Comparison of ENCODE assay signal across 1 cellular context in the genomic region with DNA sequence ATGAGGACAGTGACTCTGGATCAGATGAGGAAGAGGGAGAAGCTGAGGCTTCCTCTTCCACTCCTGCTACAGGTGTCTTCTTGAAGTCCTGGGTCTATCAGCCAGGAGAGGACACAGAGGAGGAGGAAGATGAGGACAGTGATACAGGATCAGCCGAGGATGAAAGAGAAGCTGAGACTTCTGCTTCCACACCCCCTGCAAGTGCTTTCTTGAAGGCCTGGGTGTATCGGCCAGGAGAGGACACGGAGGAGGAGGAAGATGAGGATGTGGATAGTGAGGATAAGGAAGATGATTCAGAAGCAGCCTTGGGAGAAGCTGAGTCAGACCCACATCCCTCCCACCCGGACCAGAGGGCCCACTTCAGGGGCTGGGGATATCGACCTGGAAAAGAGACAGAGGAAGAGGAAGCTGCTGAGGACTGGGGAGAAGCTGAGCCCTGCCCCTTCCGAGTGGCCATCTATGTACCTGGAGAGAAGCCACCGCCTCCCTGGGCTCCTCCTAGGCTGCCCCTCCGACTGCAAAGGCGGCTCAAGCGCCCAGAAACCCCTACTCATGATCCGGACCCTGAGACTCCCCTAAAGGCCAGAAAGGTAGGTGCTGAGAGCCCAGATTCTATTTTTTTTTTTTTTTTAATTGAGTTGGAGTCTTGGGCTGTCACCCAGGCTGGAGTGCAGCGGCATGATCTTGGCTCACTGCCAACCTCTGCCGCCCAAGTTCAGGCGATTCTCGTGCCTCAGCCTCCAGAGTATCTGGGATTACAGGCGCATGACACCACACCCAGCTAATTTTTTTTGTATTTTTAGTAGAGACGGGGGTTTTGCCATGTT.
TF ChIP-seq lines count a peak whose summit lies in the region.

No MANE protein-coding gene starts in this region.

TF ChIP-seq in HEK293, 187 proteins besides CTCF, POLR2A, EP300 and RAD21 (continued from another document):
- TF ChIP-seq, protein P1, sequence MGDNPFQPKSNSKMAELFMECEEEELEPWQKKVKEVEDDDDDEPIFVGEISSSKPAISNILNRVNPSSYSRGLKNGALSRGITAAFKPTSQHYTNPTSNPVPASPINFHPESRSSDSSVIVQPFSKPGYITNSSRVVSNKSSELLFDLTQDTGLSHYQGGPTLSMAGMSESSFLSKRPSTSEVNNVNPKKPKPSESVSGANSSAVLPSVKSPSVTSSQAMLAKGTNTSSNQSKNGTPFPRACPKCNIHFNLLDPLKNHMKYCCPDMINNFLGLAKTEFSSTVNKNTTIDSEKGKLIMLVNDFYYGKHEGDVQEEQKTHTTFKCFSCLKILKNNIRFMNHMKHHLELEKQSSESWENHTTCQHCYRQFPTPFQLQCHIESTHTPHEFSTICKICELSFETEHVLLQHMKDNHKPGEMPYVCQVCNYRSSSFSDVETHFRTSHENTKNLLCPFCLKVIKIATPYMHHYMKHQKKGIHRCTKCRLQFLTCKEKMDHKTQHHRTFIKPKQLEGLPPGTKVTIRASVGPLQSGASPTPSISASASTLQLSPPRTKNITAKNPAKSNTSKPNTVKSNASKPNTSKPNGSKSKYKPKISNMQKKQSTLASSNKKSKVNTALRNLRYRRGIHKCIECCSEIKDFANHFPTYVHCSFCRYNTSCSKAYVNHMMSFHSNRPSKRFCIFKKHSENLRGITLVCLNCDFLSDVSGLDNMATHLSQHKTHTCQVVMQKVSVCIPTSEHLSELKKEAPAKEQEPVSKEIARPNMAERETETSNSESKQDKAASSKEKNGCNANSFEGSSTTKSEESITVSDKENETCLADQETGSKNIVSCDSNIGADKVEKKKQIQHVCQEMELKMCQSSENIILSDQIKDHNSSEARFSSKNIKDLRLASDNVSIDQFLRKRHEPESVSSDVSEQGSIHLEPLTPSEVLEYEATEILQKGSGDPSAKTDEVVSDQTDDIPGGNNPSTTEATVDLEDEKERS (tag by site-specific recombination; IDR thresholded peaks at IDR 0.05) = no peak
- no peak for TF ChIP-seq ZNF548 (tag by site-specific recombination; IDR thresholded peaks at IDR 0.05)
- no peak for TF ChIP-seq ZNF530 (tag by site-specific recombination; IDR thresholded peaks at IDR 0.05; ENCODE audit: low read depth)
- TF ChIP-seq ZNF214 (tag by site-specific recombination; IDR thresholded peaks at IDR 0.05; ENCODE audit: borderline replicate concordance) = no peak
- no peak; the same call in 1 of the 2 replicates for TF ChIP-seq GLIS2 (tag by site-specific recombination; IDR thresholded peaks at IDR 0.05)
- TF ChIP-seq ZNF354C (tag by site-specific recombination; IDR thresholded peaks at IDR 0.05; ENCODE audit: borderline replicate concordance, low read depth) = no peak
- TF ChIP-seq, protein P2, sequence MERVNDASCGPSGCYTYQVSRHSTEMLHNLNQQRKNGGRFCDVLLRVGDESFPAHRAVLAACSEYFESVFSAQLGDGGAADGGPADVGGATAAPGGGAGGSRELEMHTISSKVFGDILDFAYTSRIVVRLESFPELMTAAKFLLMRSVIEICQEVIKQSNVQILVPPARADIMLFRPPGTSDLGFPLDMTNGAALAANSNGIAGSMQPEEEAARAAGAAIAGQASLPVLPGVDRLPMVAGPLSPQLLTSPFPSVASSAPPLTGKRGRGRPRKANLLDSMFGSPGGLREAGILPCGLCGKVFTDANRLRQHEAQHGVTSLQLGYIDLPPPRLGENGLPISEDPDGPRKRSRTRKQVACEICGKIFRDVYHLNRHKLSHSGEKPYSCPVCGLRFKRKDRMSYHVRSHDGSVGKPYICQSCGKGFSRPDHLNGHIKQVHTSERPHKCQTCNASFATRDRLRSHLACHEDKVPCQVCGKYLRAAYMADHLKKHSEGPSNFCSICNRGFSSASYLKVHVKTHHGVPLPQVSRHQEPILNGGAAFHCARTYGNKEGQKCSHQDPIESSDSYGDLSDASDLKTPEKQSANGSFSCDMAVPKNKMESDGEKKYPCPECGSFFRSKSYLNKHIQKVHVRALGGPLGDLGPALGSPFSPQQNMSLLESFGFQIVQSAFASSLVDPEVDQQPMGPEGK (tag by site-specific recombination; IDR thresholded peaks at IDR 0.05) = no peak
- 0 out of 2 replicates have a peak, but pooled peaks have one; percentile 50 for TF ChIP-seq ZNF785 (tag by site-specific recombination; IDR thresholded peaks at IDR 0.05)
- TF ChIP-seq, protein P3, sequence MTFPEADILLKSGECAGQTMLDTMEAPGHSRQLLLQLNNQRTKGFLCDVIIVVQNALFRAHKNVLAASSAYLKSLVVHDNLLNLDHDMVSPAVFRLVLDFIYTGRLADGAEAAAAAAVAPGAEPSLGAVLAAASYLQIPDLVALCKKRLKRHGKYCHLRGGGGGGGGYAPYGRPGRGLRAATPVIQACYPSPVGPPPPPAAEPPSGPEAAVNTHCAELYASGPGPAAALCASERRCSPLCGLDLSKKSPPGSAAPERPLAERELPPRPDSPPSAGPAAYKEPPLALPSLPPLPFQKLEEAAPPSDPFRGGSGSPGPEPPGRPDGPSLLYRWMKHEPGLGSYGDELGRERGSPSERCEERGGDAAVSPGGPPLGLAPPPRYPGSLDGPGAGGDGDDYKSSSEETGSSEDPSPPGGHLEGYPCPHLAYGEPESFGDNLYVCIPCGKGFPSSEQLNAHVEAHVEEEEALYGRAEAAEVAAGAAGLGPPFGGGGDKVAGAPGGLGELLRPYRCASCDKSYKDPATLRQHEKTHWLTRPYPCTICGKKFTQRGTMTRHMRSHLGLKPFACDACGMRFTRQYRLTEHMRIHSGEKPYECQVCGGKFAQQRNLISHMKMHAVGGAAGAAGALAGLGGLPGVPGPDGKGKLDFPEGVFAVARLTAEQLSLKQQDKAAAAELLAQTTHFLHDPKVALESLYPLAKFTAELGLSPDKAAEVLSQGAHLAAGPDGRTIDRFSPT (tag by site-specific recombination; IDR thresholded peaks at IDR 0.05) = peak; percentile 69; the same call in 1 of the 2 replicates
- TF ChIP-seq ZNF670 (tag by site-specific recombination; IDR thresholded peaks at IDR 0.05; ENCODE audit: low read depth) = no peak
- no peak for TF ChIP-seq ZNF621 (tag by site-specific recombination; IDR thresholded peaks at IDR 0.05)
- no peak for TF ChIP-seq ZNF791 (tag by site-specific recombination; IDR thresholded peaks at IDR 0.05)
- TF ChIP-seq SCRT1 (tag by site-specific recombination; IDR thresholded peaks at IDR 0.05; ENCODE audit: borderline replicate concordance) = peak; percentile 67; the same call in 1 of the 2 replicates
- TF ChIP-seq, protein P4, sequence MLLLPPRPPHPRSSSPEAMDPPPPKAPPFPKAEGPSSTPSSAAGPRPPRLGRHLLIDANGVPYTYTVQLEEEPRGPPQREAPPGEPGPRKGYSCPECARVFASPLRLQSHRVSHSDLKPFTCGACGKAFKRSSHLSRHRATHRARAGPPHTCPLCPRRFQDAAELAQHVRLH (tag by site-specific recombination; IDR thresholded peaks at IDR 0.05) = no peak
- TF ChIP-seq TCF7L2 (IDR thresholded peaks at IDR 0.05; ENCODE audit: borderline replicate concordance, low read depth, low read length) = no peak
- peak; percentile 97 for TF ChIP-seq ZBTB8A (tag by site-specific recombination; IDR thresholded peaks at IDR 0.05)
- no peak for TF ChIP-seq PRDM1 (tag by site-specific recombination; IDR thresholded peaks at IDR 0.05)
- TF ChIP-seq, protein P5, sequence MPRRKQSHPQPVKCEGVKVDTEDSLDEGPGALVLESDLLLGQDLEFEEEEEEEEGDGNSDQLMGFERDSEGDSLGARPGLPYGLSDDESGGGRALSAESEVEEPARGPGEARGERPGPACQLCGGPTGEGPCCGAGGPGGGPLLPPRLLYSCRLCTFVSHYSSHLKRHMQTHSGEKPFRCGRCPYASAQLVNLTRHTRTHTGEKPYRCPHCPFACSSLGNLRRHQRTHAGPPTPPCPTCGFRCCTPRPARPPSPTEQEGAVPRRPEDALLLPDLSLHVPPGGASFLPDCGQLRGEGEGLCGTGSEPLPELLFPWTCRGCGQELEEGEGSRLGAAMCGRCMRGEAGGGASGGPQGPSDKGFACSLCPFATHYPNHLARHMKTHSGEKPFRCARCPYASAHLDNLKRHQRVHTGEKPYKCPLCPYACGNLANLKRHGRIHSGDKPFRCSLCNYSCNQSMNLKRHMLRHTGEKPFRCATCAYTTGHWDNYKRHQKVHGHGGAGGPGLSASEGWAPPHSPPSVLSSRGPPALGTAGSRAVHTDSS (tag by site-specific recombination; IDR thresholded peaks at IDR 0.05) = peak; percentile 98
- TF ChIP-seq, protein P6, sequence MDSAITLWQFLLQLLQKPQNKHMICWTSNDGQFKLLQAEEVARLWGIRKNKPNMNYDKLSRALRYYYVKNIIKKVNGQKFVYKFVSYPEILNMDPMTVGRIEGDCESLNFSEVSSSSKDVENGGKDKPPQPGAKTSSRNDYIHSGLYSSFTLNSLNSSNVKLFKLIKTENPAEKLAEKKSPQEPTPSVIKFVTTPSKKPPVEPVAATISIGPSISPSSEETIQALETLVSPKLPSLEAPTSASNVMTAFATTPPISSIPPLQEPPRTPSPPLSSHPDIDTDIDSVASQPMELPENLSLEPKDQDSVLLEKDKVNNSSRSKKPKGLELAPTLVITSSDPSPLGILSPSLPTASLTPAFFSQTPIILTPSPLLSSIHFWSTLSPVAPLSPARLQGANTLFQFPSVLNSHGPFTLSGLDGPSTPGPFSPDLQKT (IDR thresholded peaks at IDR 0.05; ENCODE audit: borderline replicate concordance, low read depth, low read length) = no peak
- no peak for TF ChIP-seq ZNF391 (tag by site-specific recombination; IDR thresholded peaks at IDR 0.05; ENCODE audit: borderline replicate concordance, low read depth)
- TF ChIP-seq ZNF23 (tag by site-specific recombination; IDR thresholded peaks at IDR 0.05; ENCODE audit: borderline replicate concordance) = no peak
- TF ChIP-seq ZNF311 (tag by site-specific recombination; IDR thresholded peaks at IDR 0.05; ENCODE audit: borderline replicate concordance) = no peak
- no peak for TF ChIP-seq ZFP3 (tag by site-specific recombination; IDR thresholded peaks at IDR 0.05; ENCODE audit: low read depth)
- TF ChIP-seq ZNF221 (tag by site-specific recombination; IDR thresholded peaks at IDR 0.05; ENCODE audit: borderline replicate concordance) = no peak
- TF ChIP-seq ZNF677 (tag by site-specific recombination; IDR thresholded peaks at IDR 0.05) = no peak
- TF ChIP-seq ZNF174 (tag by site-specific recombination; IDR thresholded peaks at IDR 0.05) = no peak
- TF ChIP-seq, protein P7, sequence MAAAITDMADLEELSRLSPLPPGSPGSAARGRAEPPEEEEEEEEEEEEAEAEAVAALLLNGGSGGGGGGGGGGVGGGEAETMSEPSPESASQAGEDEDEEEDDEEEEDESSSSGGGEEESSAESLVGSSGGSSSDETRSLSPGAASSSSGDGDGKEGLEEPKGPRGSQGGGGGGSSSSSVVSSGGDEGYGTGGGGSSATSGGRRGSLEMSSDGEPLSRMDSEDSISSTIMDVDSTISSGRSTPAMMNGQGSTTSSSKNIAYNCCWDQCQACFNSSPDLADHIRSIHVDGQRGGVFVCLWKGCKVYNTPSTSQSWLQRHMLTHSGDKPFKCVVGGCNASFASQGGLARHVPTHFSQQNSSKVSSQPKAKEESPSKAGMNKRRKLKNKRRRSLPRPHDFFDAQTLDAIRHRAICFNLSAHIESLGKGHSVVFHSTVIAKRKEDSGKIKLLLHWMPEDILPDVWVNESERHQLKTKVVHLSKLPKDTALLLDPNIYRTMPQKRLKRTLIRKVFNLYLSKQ (tag by site-specific recombination; IDR thresholded peaks at IDR 0.05; ENCODE audit: borderline replicate concordance) = no peak
- TF ChIP-seq, protein P8, sequence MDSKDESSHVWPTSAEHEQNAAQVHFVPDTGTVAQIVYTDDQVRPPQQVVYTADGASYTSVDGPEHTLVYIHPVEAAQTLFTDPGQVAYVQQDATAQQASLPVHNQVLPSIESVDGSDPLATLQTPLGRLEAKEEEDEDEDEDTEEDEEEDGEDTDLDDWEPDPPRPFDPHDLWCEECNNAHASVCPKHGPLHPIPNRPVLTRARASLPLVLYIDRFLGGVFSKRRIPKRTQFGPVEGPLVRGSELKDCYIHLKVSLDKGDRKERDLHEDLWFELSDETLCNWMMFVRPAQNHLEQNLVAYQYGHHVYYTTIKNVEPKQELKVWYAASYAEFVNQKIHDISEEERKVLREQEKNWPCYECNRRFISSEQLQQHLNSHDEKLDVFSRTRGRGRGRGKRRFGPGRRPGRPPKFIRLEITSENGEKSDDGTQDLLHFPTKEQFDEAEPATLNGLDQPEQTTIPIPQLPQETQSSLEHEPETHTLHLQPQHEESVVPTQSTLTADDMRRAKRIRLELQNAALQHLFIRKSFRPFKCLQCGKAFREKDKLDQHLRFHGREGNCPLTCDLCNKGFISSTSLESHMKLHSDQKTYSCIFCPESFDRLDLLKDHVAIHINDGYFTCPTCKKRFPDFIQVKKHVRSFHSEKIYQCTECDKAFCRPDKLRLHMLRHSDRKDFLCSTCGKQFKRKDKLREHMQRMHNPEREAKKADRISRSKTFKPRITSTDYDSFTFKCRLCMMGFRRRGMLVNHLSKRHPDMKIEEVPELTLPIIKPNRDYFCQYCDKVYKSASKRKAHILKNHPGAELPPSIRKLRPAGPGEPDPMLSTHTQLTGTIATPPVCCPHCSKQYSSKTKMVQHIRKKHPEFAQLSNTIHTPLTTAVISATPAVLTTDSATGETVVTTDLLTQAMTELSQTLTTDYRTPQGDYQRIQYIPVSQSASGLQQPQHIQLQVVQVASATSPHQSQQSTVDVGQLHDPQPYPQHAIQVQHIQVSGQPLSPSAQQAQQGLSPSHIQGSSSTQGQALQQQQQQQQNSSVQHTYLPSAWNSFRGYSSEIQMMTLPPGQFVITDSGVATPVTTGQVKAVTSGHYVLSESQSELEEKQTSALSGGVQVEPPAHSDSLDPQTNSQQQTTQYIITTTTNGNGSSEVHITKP (tag by site-specific recombination; IDR thresholded peaks at IDR 0.05) = no peak
- TF ChIP-seq ZNF776 (tag by site-specific recombination; IDR thresholded peaks at IDR 0.05; ENCODE audit: borderline replicate concordance) = no peak
- TF ChIP-seq ZNF394 (tag by site-specific recombination; IDR thresholded peaks at IDR 0.05; ENCODE audit: borderline replicate concordance) = peak; percentile 97
- TF ChIP-seq, protein P9, sequence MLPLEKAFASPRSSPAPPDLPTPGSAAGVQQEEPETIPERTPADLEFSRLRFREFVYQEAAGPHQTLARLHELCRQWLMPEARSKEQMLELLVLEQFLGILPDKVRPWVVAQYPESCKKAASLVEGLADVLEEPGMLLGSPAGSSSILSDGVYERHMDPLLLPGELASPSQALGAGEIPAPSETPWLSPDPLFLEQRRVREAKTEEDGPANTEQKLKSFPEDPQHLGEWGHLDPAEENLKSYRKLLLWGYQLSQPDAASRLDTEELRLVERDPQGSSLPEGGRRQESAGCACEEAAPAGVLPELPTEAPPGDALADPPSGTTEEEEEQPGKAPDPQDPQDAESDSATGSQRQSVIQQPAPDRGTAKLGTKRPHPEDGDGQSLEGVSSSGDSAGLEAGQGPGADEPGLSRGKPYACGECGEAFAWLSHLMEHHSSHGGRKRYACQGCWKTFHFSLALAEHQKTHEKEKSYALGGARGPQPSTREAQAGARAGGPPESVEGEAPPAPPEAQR (tag by site-specific recombination; IDR thresholded peaks at IDR 0.05) = no peak
